ENCODE assay signal across 22 cellular contexts in genomic region chr2:23784971-23785370, GRCh38.
"Had no signal": no experiment of that assay in that cellular context is flagged by ENCODE, and none has a peak within 500 bp of the region (broad histone marks: within the 10 kb centered on the region; RNA-seq: fewer than 3 reads in every experiment).

No MANE protein-coding gene starts in this region.

- H3K27ac ChIP-seq: coronary artery, neural progenitor cell, prostate gland, right atrium auricular region, sigmoid colon, testis, tibial artery, upper lobe of left lung had no signal

- ATAC-seq: mucosa of descending colon; stimulated activated memory B cell treated with anti-CD40 and anti-IgM and Interleukin-4, amounts not matched to agents 10 μg/mL and 1 μg/mL and 100 μg/mL, for 72 hours; stimulated activated naive CD8-positive, alpha-beta T cell treated with anti-CD3 and anti-CD28 coated beads, Interleukin-15, Interleukin-2, amounts not matched to agents 100 U/mL and 50 U/mL, for 24 hours had no signal

- H3K9me3 ChIP-seq: mucosa of descending colon, prostate gland, right atrium auricular region, sigmoid colon, testis, tibial artery, upper lobe of left lung had no signal

- FAIRE-seq: endothelial cell of umbilical vein, frontal cortex, keratinocyte, urothelium cell line had no signal

- H2AFZ ChIP-seq: neural progenitor cell had no signal

- H3K4me3 ChIP-seq: coronary artery, mucosa of descending colon, neural progenitor cell, prostate gland, right atrium auricular region, sigmoid colon, testis, tibial artery, upper lobe of left lung had no signal

- H3K4me2 ChIP-seq: neural progenitor cell had no signal

- H3K9ac ChIP-seq: neural progenitor cell had no signal

- H3K27me3 ChIP-seq: neural progenitor cell, right atrium auricular region, sigmoid colon, testis, tibial artery, upper lobe of left lung had no signal

- DNase-seq: dermis blood vessel endothelial cell; effector memory CD4-positive, alpha-beta T cell; erythroblast; mesenchymal stem cell; mucosa of descending colon; naive B cell; sigmoid colon; stimulated activated CD4-positive, alpha-beta T cell treated with anti-CD3 and anti-CD28 coated beads, Interleukin-4, amount 100 ng/mL, for 4 hours; stimulated activated naive CD8-positive, alpha-beta T cell treated with anti-CD3 and anti-CD28 coated beads, Interleukin-15, Interleukin-2, amounts not matched to agents 100 U/mL and 50 U/mL, for 24 hours; substantia nigra; testis; tibial artery; upper lobe of left lung had no signal

- H3K36me3 ChIP-seq: prostate gland had no signal

- H3K4me1 ChIP-seq: neural progenitor cell, prostate gland, right atrium auricular region, sigmoid colon, testis, tibial artery, upper lobe of left lung had no signal
